25 cellular contexts compared by ENCODE assay signal in the genomic region with DNA sequence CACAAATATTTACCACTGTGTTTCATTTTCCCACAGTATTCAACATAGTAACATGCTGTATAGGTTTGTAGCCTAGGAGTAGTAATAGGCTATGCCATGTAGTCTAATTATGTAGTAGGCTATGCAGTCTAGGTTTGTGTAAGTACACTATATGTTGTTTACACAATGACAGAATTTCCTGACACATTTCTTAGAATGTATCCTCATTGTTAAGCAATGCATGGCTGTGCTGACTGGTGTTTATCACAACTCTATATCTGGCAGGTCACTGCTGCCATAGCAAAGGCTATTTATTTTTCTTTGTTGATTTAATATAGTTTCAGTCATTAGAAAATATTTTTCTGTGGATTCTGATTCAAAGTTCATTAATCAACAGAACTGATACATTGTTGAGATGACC.
"Had no signal": no experiment of that assay in that cellular context is flagged by ENCODE, and none has a peak within 500 bp of the region (broad histone marks: within the 10 kb centered on the region; RNA-seq: fewer than 3 reads in every experiment).

No MANE protein-coding gene starts in this region.

- H3K4me3 ChIP-seq: colonic mucosa, gastroesophageal sphincter, left ventricle myocardium inferior, lower lobe of right lung, psoas muscle, right lobe of liver, suprapubic skin, thyroid gland had no signal

- H2AFZ ChIP-seq: parathyroid adenoma had no signal

- H3K36me3 ChIP-seq: colonic mucosa, gastroesophageal sphincter, left ventricle myocardium inferior, lower lobe of right lung, right lobe of liver, suprapubic skin, thyroid gland had no signal

- H3K27ac ChIP-seq: colonic mucosa, gastroesophageal sphincter, left ventricle myocardium inferior, lower lobe of right lung, parathyroid adenoma, psoas muscle, right lobe of liver, suprapubic skin, thyroid gland had no signal

- H3K27me3 Mint-ChIP-seq: naive B cell, type B pancreatic cell had no signal

- H3K4me1 Mint-ChIP-seq: endodermal cell; immature natural killer cell; naive B cell; nephron; stimulated activated effector memory CD8-positive, alpha-beta T cell treated with anti-CD3 and anti-CD28 coated beads, Interleukin-12 subunit alpha, Interleukin-12 subunit beta, amount 100 ng/mL, for 72 hours had no signal

- H3K27me3 ChIP-seq: colonic mucosa, gastroesophageal sphincter, right lobe of liver, suprapubic skin, thyroid gland had no signal

- H3K36me3 Mint-ChIP-seq: immature natural killer cell; naive B cell; stimulated activated effector memory CD8-positive, alpha-beta T cell treated with anti-CD3 and anti-CD28 coated beads, Interleukin-12 subunit alpha, Interleukin-12 subunit beta, amount 100 ng/mL, for 72 hours; type B pancreatic cell had no signal

- H3K4me3 Mint-ChIP-seq: endodermal cell; immature natural killer cell; naive B cell; nephron; stimulated activated effector memory CD8-positive, alpha-beta T cell treated with anti-CD3 and anti-CD28 coated beads, Interleukin-12 subunit alpha, Interleukin-12 subunit beta, amount 100 ng/mL, for 72 hours; type B pancreatic cell had no signal

- H3K79me2 ChIP-seq: parathyroid adenoma had no signal

- H3K9me3 ChIP-seq: colonic mucosa, gastroesophageal sphincter, left ventricle myocardium inferior, lower lobe of right lung, psoas muscle, right lobe of liver, thyroid gland had no signal

- DNase-seq: colonic mucosa; effector CD4-positive, alpha-beta T cell; endodermal cell; glutamatergic neuron; immature natural killer cell; kidney; left cardiac atrium; left ventricle myocardium inferior; lower lobe of right lung; mesendoderm; naive B cell; psoas muscle; retina; right lobe of liver; stimulated activated CD4-positive, alpha-beta T cell treated with anti-CD3 and anti-CD28 coated beads, Interleukin-4, amount 100 ng/mL, for 1 hour; stimulated activated CD8-positive, alpha-beta memory T cell treated with anti-CD3 and anti-CD28 coated beads, Interleukin-4, amount 100 ng/mL, for 48 hours; stimulated activated naive CD8-positive, alpha-beta T cell treated with anti-CD3 and anti-CD28 coated beads, Interleukin-15, Interleukin-2, amounts not matched to agents 100 U/mL and 50 U/mL, for 24 hours; thyroid gland had no signal

- H3K27ac Mint-ChIP-seq: endodermal cell; immature natural killer cell; naive B cell; nephron; stimulated activated effector memory CD8-positive, alpha-beta T cell treated with anti-CD3 and anti-CD28 coated beads, Interleukin-12 subunit alpha, Interleukin-12 subunit beta, amount 100 ng/mL, for 72 hours; type B pancreatic cell had no signal

- H3K4me1 ChIP-seq: colonic mucosa, gastroesophageal sphincter, left ventricle myocardium inferior, lower lobe of right lung, parathyroid adenoma, psoas muscle, right lobe of liver, suprapubic skin, thyroid gland had no signal

- H3K9ac ChIP-seq: parathyroid adenoma had no signal

- H3K9me3 Mint-ChIP-seq: type B pancreatic cell had no signal

- FAIRE-seq: kidney, urothelium cell line had no signal
